Comparison of ENCODE assay signal across 23 cellular contexts in the genomic region with DNA sequence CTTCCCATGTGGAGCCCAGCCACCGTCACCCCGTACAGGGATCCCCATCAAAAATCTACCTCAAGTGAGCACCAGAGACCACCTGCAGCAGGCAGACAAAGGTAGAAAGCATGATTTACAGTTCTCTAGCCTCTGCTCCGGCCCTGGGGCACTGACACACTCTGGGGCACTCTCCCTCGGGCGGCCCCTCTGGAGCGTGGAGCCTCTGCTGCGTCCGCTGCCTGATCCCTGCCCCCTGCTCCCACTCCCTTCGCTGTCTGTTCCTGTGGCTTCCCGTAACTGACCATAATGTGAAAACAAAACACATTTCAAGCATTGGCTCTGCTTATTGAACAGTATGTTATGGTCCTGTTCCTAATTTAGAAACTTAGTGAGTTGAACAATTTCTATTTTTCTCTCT. TPM values are rescaled to one million over a fixed set of nuclear protein-coding genes. Genes with fewer than 3 reads are reported as not detected.
"Had no signal": no experiment of that assay in that cellular context is flagged by ENCODE, and none has a peak within 500 bp of the region (broad histone marks: within the 10 kb centered on the region; RNA-seq: fewer than 3 reads in every experiment).

No MANE protein-coding gene starts in this region.

- H3K36me3 ChIP-seq: brain microvascular endothelial cell, left ventricle myocardium inferior, thoracic aorta had no signal

- H3K27me3 ChIP-seq: brain microvascular endothelial cell, dorsolateral prefrontal cortex, upper lobe of left lung had no signal

- H3K4me3 ChIP-seq: dorsolateral prefrontal cortex, left ventricle myocardium inferior, thoracic aorta, upper lobe of left lung had no signal

- H3K27ac ChIP-seq: brain microvascular endothelial cell, left ventricle myocardium inferior, parathyroid adenoma, upper lobe of left lung had no signal

- H3K9ac ChIP-seq: parathyroid adenoma had no signal

- H3K9me3 ChIP-seq: left ventricle myocardium inferior, thoracic aorta, upper lobe of left lung had no signal

- ATAC-seq: activated T-cell treated with anti-CD3 and anti-CD28 coated beads, Interleukin-2, amount 50 U/mL, for 4 hours; effector memory CD8-positive, alpha-beta T cell; esophagus mucosa; naive thymus-derived CD8-positive, alpha-beta T cell; sciatic nerve; stimulated activated naive B cell treated with anti-CD40 and anti-IgM and Interleukin-4, amounts not matched to agents 10 μg/mL and 1 μg/mL and 100 μg/mL, for 72 hours; WTC11 had no signal

- H3K4me1 Mint-ChIP-seq: stimulated activated naive B cell treated with anti-CD40 and anti-IgM and Interleukin-4, amounts not matched to agents 10 μg/mL and 1 μg/mL and 100 μg/mL, for 72 hours had no signal

- H3K4me1 ChIP-seq: left ventricle myocardium inferior, parathyroid adenoma, upper lobe of left lung had no signal

- H3K27me3 Mint-ChIP-seq: effector memory CD8-positive, alpha-beta T cell; naive thymus-derived CD8-positive, alpha-beta T cell had no signal

- H3K36me3 Mint-ChIP-seq: naive thymus-derived CD8-positive, alpha-beta T cell; stimulated activated naive B cell treated with anti-CD40 and anti-IgM and Interleukin-4, amounts not matched to agents 10 μg/mL and 1 μg/mL and 100 μg/mL, for 72 hours; WTC11 had no signal

- H3K27ac Mint-ChIP-seq: activated naive CD4-positive, alpha-beta T cell treated with anti-CD3 and anti-CD28 coated beads for 36 hours; effector memory CD8-positive, alpha-beta T cell; stimulated activated naive B cell treated with anti-CD40 and anti-IgM and Interleukin-4, amounts not matched to agents 10 μg/mL and 1 μg/mL and 100 μg/mL, for 72 hours; WTC11 had no signal

- H3K9me3 Mint-ChIP-seq: activated naive CD4-positive, alpha-beta T cell treated with anti-CD3 and anti-CD28 coated beads for 36 hours; activated T-cell treated with anti-CD3 and anti-CD28 coated beads, Interleukin-2, amount 50 U/mL, for 4 hours; effector memory CD8-positive, alpha-beta T cell; naive thymus-derived CD8-positive, alpha-beta T cell; stimulated activated naive B cell treated with anti-CD40 and anti-IgM and Interleukin-4, amounts not matched to agents 10 μg/mL and 1 μg/mL and 100 μg/mL, for 72 hours; WTC11 had no signal

- H3K4me3 Mint-ChIP-seq: activated naive CD4-positive, alpha-beta T cell treated with anti-CD3 and anti-CD28 coated beads for 36 hours; activated T-cell treated with anti-CD3 and anti-CD28 coated beads, Interleukin-2, amount 50 U/mL, for 4 hours; effector memory CD8-positive, alpha-beta T cell; naive thymus-derived CD8-positive, alpha-beta T cell; stimulated activated naive B cell treated with anti-CD40 and anti-IgM and Interleukin-4, amounts not matched to agents 10 μg/mL and 1 μg/mL and 100 μg/mL, for 72 hours; WTC11 had no signal

- DNase-seq: activated CD8-positive, alpha-beta memory T cell treated with anti-CD3 and anti-CD28 coated beads for 24 hours; activated CD8-positive, alpha-beta memory T cell treated with anti-CD3 and anti-CD28 coated beads, Interleukin-2, amount 50 U/mL, for 4 hours; activated effector memory CD4-positive, alpha-beta T cell treated with Interleukin-2 at 50 U/mL for 16 hours; activated naive CD4-positive, alpha-beta T cell treated with anti-CD3 and anti-CD28 coated beads for 36 hours; activated T-cell treated with anti-CD3 and anti-CD28 coated beads, Interleukin-2, amount 50 U/mL, for 4 hours; brain microvascular endothelial cell; caudate nucleus; dorsolateral prefrontal cortex; effector memory CD8-positive, alpha-beta T cell; foreskin melanocyte; hippocampal formation; kidney glomerular epithelial cell; left ventricle myocardium inferior; naive thymus-derived CD8-positive, alpha-beta T cell; small intestine; stimulated activated naive B cell treated with anti-CD40 and anti-IgM and Interleukin-4, amounts not matched to agents 10 μg/mL and 1 μg/mL and 100 μg/mL, for 72 hours; T-helper 1 cell; upper lobe of left lung had no signal

RNA-seq across cellular contexts. Expression of a gene that starts 36.7 kb away (rescaled TPM):
- total RNA-seq: left ventricle myocardium inferior, thoracic aorta had no signal
- polyA plus RNA-seq: naive thymus-derived CD8-positive, alpha-beta T cell had no signal
